ENCODE assay signal across 9 cellular contexts in genomic region chr10:132572545-132572937, GRCh38. TPM values are rescaled to one million over a fixed set of nuclear protein-coding genes. Genes with fewer than 3 reads are reported as not detected.
DNase-seq lines count a peak whose midpoint lies in the region; ATAC-seq and TF ChIP-seq lines count a peak whose summit lies in the region.
"Had no signal": no experiment of that assay in that cellular context is flagged by ENCODE, and none has a peak within 500 bp of the region (broad histone marks: within the 10 kb centered on the region; RNA-seq: fewer than 3 reads in every experiment).

No MANE protein-coding gene starts in this region.

- no peak overlapping the region for H2AK5ac ChIP-seq in H9 (ENCODE audit: insufficient read length, low read length)

- TF ChIP-seq RAD21 in SK-N-SH (IDR thresholded peaks at IDR 0.05; ENCODE audit: low read length): no peak

- no peak overlapping the region for H2BK15ac ChIP-seq in H9 (ENCODE audit: low read depth, low read length)

- peaks cover 10 to 18% of the 10 kb centered on the region in 2 experiments for H3K4me1 Mint-ChIP-seq in H9

- no peak overlapping the region for H2BK5ac ChIP-seq in H9 (ENCODE audit: insufficient read length, low read length)

- no peak overlapping the region for H4K91ac ChIP-seq in H9 (ENCODE audit: insufficient read length, low read depth, low read length)

- no peaks in the 10 kb centered on the region for H3K9me2 ChIP-seq in SK-N-SH

- 0 out of 2 replicates have a peak overlapping the region, but pooled peaks have one; percentile 8 for H3K14ac ChIP-seq in H9 (ENCODE audit: insufficient read depth, low read length)

- H3K36me3 Mint-ChIP-seq in H9 (ENCODE audit: insufficient read depth in 1 of 3, low read depth in 3 of 3): no peaks in the 10 kb centered on the region

- no peaks in the 10 kb centered on the region for H3K23me2 ChIP-seq in H9 (ENCODE audit: insufficient read length, low read depth, low read length, poor library complexity, severe bottlenecking)

- H3K56ac ChIP-seq in H9 (ENCODE audit: insufficient read length, low read depth, low read length): no peak overlapping the region

- no peak overlapping the region for H2BK12ac ChIP-seq in H9 (ENCODE audit: insufficient read length, low read depth, low read length)

- no peak for ATAC-seq in GM21723 (IDR thresholded peaks at IDR 0.05; ENCODE audit: unreplicated experiment)

- no peak overlapping the region for H3K4me3 ChIP-seq in SK-N-SH (ENCODE audit: low read depth in 2 of 2, low read length in 1 of 2)
- no peak overlapping the region for H3K4me3 ChIP-seq in left ventricle myocardium inferior

- TF ChIP-seq CTCF in H9 (conservative IDR thresholded peaks at IDR 0.05): no peak
- no peak for TF ChIP-seq CTCF in SK-N-SH (IDR thresholded peaks at IDR 0.05)
- TF ChIP-seq CTCF in left ventricle myocardium inferior (IDR thresholded peaks at IDR 0.05; ENCODE audit: borderline replicate concordance): no peak

- no peak overlapping the region for H4K5ac ChIP-seq in H9 (ENCODE audit: insufficient read length, low read depth, low read length)

- in situ Hi-C loops in ACHN (cut with HindIII; ENCODE audit: low pct_ligation_motif_present, low pct_unique_long_range_greater_than_20kb, low sequenced_read_pairs): no loop called here

- H3K36me3 ChIP-seq in SK-N-SH (replicated peaks in 1 of 2; ENCODE audit: control insufficient read depth in 1 of 2, insufficient read depth in 2 of 2, low read length in 1 of 2) (no peaks in the 10 kb centered on the region), left ventricle myocardium inferior (no peaks in the 10 kb centered on the region)

- TF ChIP-seq EP300 in SK-N-SH (IDR thresholded peaks at IDR 0.05; ENCODE audit: borderline replicate concordance in 1 of 2, low read depth in 1 of 2, low read length in 1 of 2): no peak

- H2AFZ ChIP-seq in H9 (ENCODE audit: low read length) (no peak overlapping the region), SK-N-SH (ENCODE audit: low read depth) (no peak overlapping the region)

- H3K79me2 ChIP-seq in H9 (ENCODE audit: insufficient read depth, low read length) (no peaks in the 10 kb centered on the region), SK-N-SH (ENCODE audit: insufficient read depth) (peaks cover 28% of the 10 kb centered on the region)

- no peak overlapping the region for H3K27ac Mint-ChIP-seq in H9

- no peaks in the 10 kb centered on the region; a peak in 1 of 5 replicates for H3K9me3 Mint-ChIP-seq in H9

- intact Hi-C loops in left ventricle myocardium inferior (cut with micrococcal nuclease): no loop called here

- H3K27me3 ChIP-seq in H9 (ENCODE audit: insufficient read depth, low read length): no peaks in the 10 kb centered on the region
- no peaks in the 10 kb centered on the region for H3K27me3 ChIP-seq in SK-N-SH (ENCODE audit: insufficient read depth)
- no peaks in the 10 kb centered on the region for H3K27me3 ChIP-seq in left ventricle myocardium inferior (ENCODE audit: low read depth)

- POLR2A ChIA-PET in SK-N-SH (lab: Yijun Ruan, JAX): no interaction called here

- DNase-seq in ACHN (peak; percentile 37), H9 (no peak), SK-N-SH (no peak), left ventricle myocardium inferior (no peak), NCI-H2227 (lab: John Stamatoyannopoulos, UW; ENCODE audit: unreplicated experiment) (no peak), middle frontal gyrus (ENCODE audit: extremely low spot score, low spot score) (no peak)
- no peak for DNase-seq in activated effector memory CD4-positive, alpha-beta T cell treated with anti-CD3 and anti-CD28 coated beads, Interleukin-2, amount 50 U/mL, for 16 hours
- DNase-seq: NCI-H1092 had no signal

- no peak overlapping the region for H3K9ac ChIP-seq in H9 (ENCODE audit: extremely low read depth, insufficient read length, low read length)
- no peak overlapping the region for H3K9ac ChIP-seq in SK-N-SH

- H3K9me3 ChIP-seq in H9 (ENCODE audit: control insufficient read depth, low read depth, low read length): no peaks in the 10 kb centered on the region
- H3K9me3 ChIP-seq in SK-N-SH: no peaks in the 10 kb centered on the region
- H3K9me3 ChIP-seq in left ventricle myocardium inferior (replicated peaks): no peaks in the 10 kb centered on the region

- CTCF ChIA-PET in SK-N-SH (lab: Yijun Ruan, JAX): interaction anchor here (0.8 kb wide), 1 partner anchor 52 kb away, joined by 4 read pairs; no protein-coding TSS in a partner anchor

- no peak overlapping the region for H3K4ac ChIP-seq in H9 (ENCODE audit: low read depth, low read length)

- no peak overlapping the region for H3K4me3 Mint-ChIP-seq in H9

- H4K8ac ChIP-seq in H9 (replicated peaks; ENCODE audit: insufficient read length, low read depth, low read length): no peak overlapping the region

- no peak overlapping the region for H3K23ac ChIP-seq in H9 (ENCODE audit: insufficient read length, low read depth, low read length)

- H3K79me1 ChIP-seq in H9 (ENCODE audit: insufficient read depth, low read depth, low read length, poor library complexity, severe bottlenecking): no peaks in the 10 kb centered on the region

- no peak overlapping the region for H3T11ph ChIP-seq in H9 (ENCODE audit: low read length)

- WGBS in H9 (ENCODE audit: extremely low coverage, insufficient read length, low lambda C conversion rate): no CpG with 5 or more reads among the region's 7 CpGs
- WGBS in SK-N-SH (ENCODE audit: low lambda C conversion rate): 78% methylated on average over 5 of the region's 7 CpGs

- H3K4me2 ChIP-seq in H9 (ENCODE audit: insufficient read depth, insufficient read length, low read length) (no peak overlapping the region), SK-N-SH (peak overlapping the region; percentile 64)

- no peak overlapping the region for H2BK120ac ChIP-seq in H9 (ENCODE audit: low read depth, low read length, poor library complexity, severe bottlenecking)

- H2BK20ac ChIP-seq in H9 (ENCODE audit: low read depth, low read length, poor library complexity, severe bottlenecking): no peak overlapping the region

- no peak overlapping the region for H3K27ac ChIP-seq in H9 (ENCODE audit: insufficient read length, low read depth, low read length)
- peak overlapping the region in 1 of 2 experiments; percentile 35; a peak in 2 of 4 replicates for H3K27ac ChIP-seq in SK-N-SH (ENCODE audit: low read depth in 2 of 2, low read length in 1 of 2)
- H3K27ac ChIP-seq in left ventricle myocardium inferior (replicated peaks): peak overlapping the region; percentile 61

- H3K27me3 Mint-ChIP-seq in H9 (ENCODE audit: low read depth): no peaks in the 10 kb centered on the region; the same call in 1 of the 2 replicates

- H4K20me1 ChIP-seq in H9 (ENCODE audit: control insufficient read depth, insufficient read depth, insufficient read length) (peaks cover 6% of the 10 kb centered on the region), SK-N-SH (ENCODE audit: insufficient read depth) (peaks cover 55% of the 10 kb centered on the region)

- peaks cover 3% of the 10 kb centered on the region; the same call in 1 of the 2 replicates for H3K4me1 ChIP-seq in H9 (ENCODE audit: insufficient read depth, low read length)
- peaks cover 14 to 31% of the 10 kb centered on the region in 2 experiments; a peak in 3 of 4 replicates for H3K4me1 ChIP-seq in SK-N-SH (ENCODE audit: control insufficient read depth in 1 of 2, insufficient read depth in 2 of 2, low read depth in 1 of 2, low read length in 1 of 2)
- H3K4me1 ChIP-seq in left ventricle myocardium inferior: peaks cover 64% of the 10 kb centered on the region

- no peak overlapping the region for H3K18ac ChIP-seq in H9 (ENCODE audit: insufficient read length, low read depth, low read length)

- peaks cover 13% of the 10 kb centered on the region for H3F3A ChIP-seq in SK-N-SH (replicated peaks; ENCODE audit: insufficient read depth)

TF ChIP-seq in SK-N-SH, 30 proteins besides CTCF, POLR2A, EP300 and RAD21:
- TF ChIP-seq ELF1 (IDR thresholded peaks at IDR 0.05) (no peak), NRF1 (IDR thresholded peaks at IDR 0.05; ENCODE audit: low read depth, low read length) (no peak), USF2 (IDR thresholded peaks at IDR 0.05; ENCODE audit: borderline replicate concordance, low read depth, low read length) (no peak), TAF1 (IDR thresholded peaks at IDR 0.05; ENCODE audit: borderline replicate concordance, low read depth, low read length) (no peak)

RNA-seq across cellular contexts. Expression of gene INPP5A, which starts 35.0 kb away (rescaled TPM):
- total RNA-seq in H9 (2021): 17.7 and 19.1 TPM in 2 replicates
- 12.0 and 12.9 TPM in 2 replicates for polyA plus RNA-seq in SK-N-SH (2012; rRNA removed)
- 11.2 and 11.8 TPM in 2 replicates for polyA plus RNA-seq in SK-N-SH (2012; cell fraction: cytosol; rRNA removed)
- 9.6 and 10.9 TPM in 2 replicates for polyA plus RNA-seq in SK-N-SH (2012; cell fraction: nucleus; rRNA removed)
- 105 TPM for total RNA-seq in left ventricle myocardium inferior
